15 cellular contexts compared by ENCODE assay signal in the genomic region with DNA sequence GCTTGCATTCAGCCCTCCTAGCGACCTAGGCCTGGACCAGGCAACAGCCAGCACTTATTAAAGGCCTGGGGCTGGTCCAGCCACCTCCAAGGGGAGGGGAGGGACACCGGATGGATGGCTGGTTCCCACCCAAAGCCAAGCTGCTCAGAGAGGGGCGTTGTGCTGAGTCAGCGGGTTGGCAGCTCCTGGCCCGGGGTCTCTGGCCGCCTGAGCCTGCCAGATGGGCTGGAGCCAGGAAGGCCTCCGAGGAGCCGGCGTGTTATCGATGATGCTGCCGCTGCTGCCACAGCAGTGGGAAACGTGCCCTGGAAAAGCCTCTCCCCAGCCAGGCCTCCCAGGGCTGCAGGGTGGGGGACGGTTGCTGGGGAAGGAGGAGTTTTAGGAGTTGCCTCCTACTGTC. TPM values are rescaled to one million over a fixed set of nuclear protein-coding genes. Genes with fewer than 3 reads are reported as not detected.
DNase-seq lines count a peak whose midpoint lies in the region; ATAC-seq, FAIRE-seq and TF ChIP-seq lines count a peak whose summit lies in the region.
"Had no signal": no experiment of that assay in that cellular context is flagged by ENCODE, and none has a peak within 500 bp of the region (broad histone marks: within the 10 kb centered on the region; RNA-seq: fewer than 3 reads in every experiment).

No MANE protein-coding gene starts in this region.

- no peak overlapping the region for H3K4me3 ChIP-seq in AG10803 (ENCODE audit: low read length)
- H3K4me3 ChIP-seq: cardiac muscle cell, SJSA1 had no signal

- H3K27me3 Mint-ChIP-seq in glutamatergic neuron (ENCODE audit: unreplicated experiment): peaks cover 3% of the 10 kb centered on the region

- DNase-seq in AG10803 (ENCODE audit: low read depth) (peak; percentile 31), glutamatergic neuron (peak; percentile 85), posterior vena cava (ENCODE audit: low spot score) (peak; percentile 86), HTR-8/SVneo (ENCODE audit: insufficient read length, low spot score) (no peak), amniotic stem cell (lab: John Stamatoyannopoulos, UW) (no peak)
- DNase-seq: activated CD4-positive, CD25-positive, alpha-beta regulatory T cell; activated T-cell treated with anti-CD3 and anti-CD28 coated beads, Interleukin-2, amount 50 U/mL, for 72 hours; stimulated activated CD4-positive, alpha-beta T cell treated with anti-CD3 and anti-CD28 coated beads, Interleukin-4, amount 100 ng/mL, for 1 hour had no signal

- peak overlapping the region; percentile 92 for H3K27ac Mint-ChIP-seq in glutamatergic neuron (ENCODE audit: unreplicated experiment)
- H3K27ac Mint-ChIP-seq: activated T-cell treated with anti-CD3 and anti-CD28 coated beads, Interleukin-2, amount 50 U/mL, for 72 hours had no signal

- intact Hi-C loops in posterior vena cava (cut with DNase I): no loop called here

- TF ChIP-seq CTCF in AG10803 (conservative IDR thresholded peaks at IDR 0.05; ENCODE audit: low read length) (no peak), glutamatergic neuron (IDR thresholded peaks at IDR 0.05; ENCODE audit: partially characterized antibody, unreplicated experiment) (no peak)

- no peak overlapping the region for H3K4me3 Mint-ChIP-seq in glutamatergic neuron (ENCODE audit: unreplicated experiment)
- H3K4me3 Mint-ChIP-seq: activated T-cell treated with anti-CD3 and anti-CD28 coated beads, Interleukin-2, amount 50 U/mL, for 72 hours had no signal

- ATAC-seq in SK-N-SH treated with all-trans-retinoic acid at 6 μM for 48 hours: peak; percentile 80
- no peak for ATAC-seq in GM21526 (IDR thresholded peaks at IDR 0.05; ENCODE audit: low FRiP score, unreplicated experiment)
- ATAC-seq in GM19351 (IDR thresholded peaks at IDR 0.05; ENCODE audit: unreplicated experiment): no peak
- ATAC-seq: activated T-cell treated with anti-CD3 and anti-CD28 coated beads, Interleukin-2, amount 50 U/mL, for 72 hours; left colon had no signal

- H3K9me3 Mint-ChIP-seq in glutamatergic neuron (ENCODE audit: unreplicated experiment): no peaks in the 10 kb centered on the region
- H3K9me3 Mint-ChIP-seq: activated T-cell treated with anti-CD3 and anti-CD28 coated beads, Interleukin-2, amount 50 U/mL, for 72 hours had no signal

- FAIRE-seq in HTR-8/SVneo (lab: Jason Lieb, UNC): no peak
- FAIRE-seq: frontal cortex had no signal

- peaks cover 5% of the 10 kb centered on the region for H3K36me3 Mint-ChIP-seq in glutamatergic neuron (ENCODE audit: unreplicated experiment)

- peaks cover 16% of the 10 kb centered on the region for H3K4me1 Mint-ChIP-seq in glutamatergic neuron (ENCODE audit: low read depth, unreplicated experiment)

TF ChIP-seq in SK-N-SH treated with all-trans-retinoic acid at 6 μM for 48 hours, 23 proteins besides CTCF, POLR2A, EP300 and RAD21:
- TF ChIP-seq BACH2 (CRISPR knock-in tag; IDR thresholded peaks at IDR 0.05; ENCODE audit: borderline replicate concordance) (peak; percentile 54; the same call in 1 of the 2 replicates), CSDC2 (CRISPR knock-in tag; IDR thresholded peaks at IDR 0.05) (peak; percentile 24; the same call in 1 of the 2 replicates), ISL1 (CRISPR knock-in tag; IDR thresholded peaks at IDR 0.05) (peak; percentile 25; the same call in 1 of the 2 replicates), RARB (CRISPR knock-in tag; IDR thresholded peaks at IDR 0.05) (no peak), ZFP3 (CRISPR knock-in tag; IDR thresholded peaks at IDR 0.05) (no peak), TOX (CRISPR knock-in tag; IDR thresholded peaks at IDR 0.05; ENCODE audit: borderline replicate concordance) (no peak)

RNA-seq across cellular contexts. Expression of a gene that starts 43.4 kb away (rescaled TPM):
- total RNA-seq in glutamatergic neuron (ENCODE audit: unreplicated experiment) (18.6 TPM), posterior vena cava (10 to 100 TPM; 13.8 TPM)

Comparison
In these comparisons a context has a peak if more than half of its experiments do, and no peak if none do; other contexts are left out.
1. DNase-seq: peak in AG10803 (single experiment), glutamatergic neuron (single experiment) and posterior vena cava (single experiment); none in HTR-8/SVneo (single experiment) and amniotic stem cell (single experiment).